In genomic region chr12:132253698-132254480, GRCh38 we compare ENCODE assay signal across 18 cellular contexts.
A peak's percentile ranks its signal among the peaks of the same experiment; 100 is the strongest.
DNase-seq lines count a peak whose midpoint lies in the region; ATAC-seq lines count a peak whose summit lies in the region.
"Had no signal": no experiment of that assay in that cellular context is flagged by ENCODE, and none has a peak within 500 bp of the region (broad histone marks: within the 10 kb centered on the region; RNA-seq: fewer than 3 reads in every experiment).

No MANE protein-coding gene starts in this region.

- intact Hi-C loops in Right ventricle myocardium inferior (cut with DNase I) = no loop called here
- intact Hi-C loops in cardiac septum (cut with DNase I) = no loop called here

- ATAC-seq in Right ventricle myocardium inferior = no peak
- ATAC-seq: SK-N-SH treated with all-trans-retinoic acid at 6 μM for 48 hours had no signal

- peak overlapping the region; percentile 46; the same call in 1 of the 2 replicates for H3K27ac ChIP-seq in SK-N-MC
- H3K27ac ChIP-seq: RWPE1 had no signal

- no peak overlapping the region; the same call in 1 of the 2 replicates for H3K4me3 ChIP-seq in SK-N-MC

- no peaks in the 10 kb centered on the region for H3K36me3 ChIP-seq in SK-N-MC (ENCODE audit: insufficient read depth, low read length)

- H3K9ac ChIP-seq in SK-N-MC (ENCODE audit: insufficient read length) = no peak overlapping the region

- DNase-seq in DMS53 (lab: John Stamatoyannopoulos, UW) (peak; percentile 11), DMS53 treated with DMSO at 0.1 percent for 48 hours (lab: John Stamatoyannopoulos, UW; ENCODE audit: unreplicated experiment) (no peak), Right ventricle myocardium inferior (ENCODE audit: missing footprints) (peak; percentile 59), cardiac septum (ENCODE audit: low spot score) (no peak), NCI-H2171 (lab: John Stamatoyannopoulos, UW) (peak; percentile 57), SK-N-MC (ENCODE audit: low read depth, low spot score) (no peak), activated gamma-delta T cell treated with Interleukin-2 at 50 U/mL for 16 hours (no peak), DMS153 treated with DMSO at 0.1 percent for 48 hours (lab: John Stamatoyannopoulos, UW; ENCODE audit: unreplicated experiment) (no peak)
- DNase-seq: 8988T; DMS79; GDM1; NCI-H1048; NCI-H146; NCI-H226; NK-92 treated with Interleukin-12 subunit alpha and Interleukin-12 subunit beta, amount 100 ng/mL, for 24 hours; OCI-M1 had no signal

- H3K9me3 ChIP-seq in SK-N-MC (ENCODE audit: low read depth, low read length) = no peaks in the 10 kb centered on the region

Comparison
In these comparisons a context has a peak if more than half of its experiments do, and no peak if none do; other contexts are left out.
1. DNase-seq: peak in DMS53 (single experiment), Right ventricle myocardium inferior (single experiment) and NCI-H2171 (single experiment); none in DMS53 treated with DMSO at 0.1 percent for 48 hours (single experiment), cardiac septum (single experiment), SK-N-MC (single experiment), activated gamma-delta T cell treated with Interleukin-2 at 50 U/mL for 16 hours (single experiment) and DMS153 treated with DMSO at 0.1 percent for 48 hours (single experiment).